Comparison of ENCODE assay signal across 16 cellular contexts in genomic region chr1:248448409-248449074, GRCh38. TPM values are rescaled to one million over a fixed set of nuclear protein-coding genes. Genes with fewer than 3 reads are reported as not detected.
DNase-seq lines count a peak whose midpoint lies in the region; ATAC-seq lines count a peak whose summit lies in the region.
"Not testable (repeated sequence)": the region's sequence is repeated elsewhere in the genome, so short reads cannot be mapped to it uniquely, and the experiment has no call there.
"Had no signal": no experiment of that assay in that cellular context is flagged by ENCODE, and none has a peak within 500 bp of the region (broad histone marks: within the 10 kb centered on the region; RNA-seq: fewer than 3 reads in every experiment).

No MANE protein-coding gene starts in this region.

- not testable (repeated sequence) for H3K4me1 Mint-ChIP-seq in activated T-cell treated with anti-CD3 and anti-CD28 coated beads, Interleukin-2, amount 50 U/mL, for 72 hours (ENCODE audit: low read depth)

- not testable (repeated sequence) for H3K36me3 Mint-ChIP-seq in activated T-cell treated with anti-CD3 and anti-CD28 coated beads, Interleukin-2, amount 50 U/mL, for 72 hours (ENCODE audit: insufficient read depth in 2 of 2)

- H3K27me3 Mint-ChIP-seq in activated T-cell treated with anti-CD3 and anti-CD28 coated beads, Interleukin-2, amount 50 U/mL, for 72 hours (ENCODE audit: low read depth): not testable (repeated sequence)

- not testable (repeated sequence) for H3K9me3 Mint-ChIP-seq in activated T-cell treated with anti-CD3 and anti-CD28 coated beads, Interleukin-2, amount 50 U/mL, for 72 hours

- H3K4me3 Mint-ChIP-seq in activated T-cell treated with anti-CD3 and anti-CD28 coated beads, Interleukin-2, amount 50 U/mL, for 72 hours: not testable (repeated sequence)

- DNase-seq in activated T-cell treated with anti-CD3 and anti-CD28 coated beads, Interleukin-2, amount 50 U/mL, for 72 hours: not testable (repeated sequence)

- ATAC-seq in GM18498 (IDR thresholded peaks at IDR 0.05; ENCODE audit: unreplicated experiment): peak; percentile 55
- peak; percentile 69 for ATAC-seq in GM18873 (IDR thresholded peaks at IDR 0.05; ENCODE audit: low FRiP score, unreplicated experiment)
- peak; percentile 51 for ATAC-seq in GM19452 (IDR thresholded peaks at IDR 0.05; ENCODE audit: unreplicated experiment)
- ATAC-seq in GM21576 (IDR thresholded peaks at IDR 0.05; ENCODE audit: unreplicated experiment): peak; percentile 44
- peak; percentile 53 for ATAC-seq in HG02798 (IDR thresholded peaks at IDR 0.05; ENCODE audit: poor library complexity, unreplicated experiment)
- peak; percentile 38 for ATAC-seq in HG03064 (IDR thresholded peaks at IDR 0.05; ENCODE audit: low read depth, unreplicated experiment)
- peak; percentile 58 for ATAC-seq in HG03432 (IDR thresholded peaks at IDR 0.05; ENCODE audit: unreplicated experiment)
- ATAC-seq in activated T-cell treated with anti-CD3 and anti-CD28 coated beads, Interleukin-2, amount 50 U/mL, for 72 hours (replicated peaks in 1 of 2): peak; percentile 31 to 48

- not testable (repeated sequence) for H3K27ac Mint-ChIP-seq in activated T-cell treated with anti-CD3 and anti-CD28 coated beads, Interleukin-2, amount 50 U/mL, for 72 hours

RNA-seq across cellular contexts. Expression of gene OR2T2, which starts 3.1 kb away (rescaled TPM):
- total RNA-seq in activated T-cell treated with anti-CD3 and anti-CD28 coated beads, Interleukin-2, amount 50 U/mL, for 72 hours: not detected
- total RNA-seq: activated CD8-positive, alpha-beta T cell treated with anti-CD3 and anti-CD28 coated beads, Interleukin-2, amount 10 ng/mL, durations not matched to agents 7 days and 5 days; bronchial epithelial cell; H4; lower lobe of right lung; M059J; PC-3; psoas muscle had no signal

RNA-seq across cellular contexts. Expression of gene OR2T3, which starts 24.6 kb away (rescaled TPM):
- total RNA-seq in activated T-cell treated with anti-CD3 and anti-CD28 coated beads, Interleukin-2, amount 50 U/mL, for 72 hours: not detected
- total RNA-seq: activated CD8-positive, alpha-beta T cell treated with anti-CD3 and anti-CD28 coated beads, Interleukin-2, amount 10 ng/mL, durations not matched to agents 7 days and 5 days; bronchial epithelial cell; H4; kidney; lower lobe of right lung; M059J; PC-3; psoas muscle had no signal

RNA-seq across cellular contexts. Expression of gene OR2T5, which starts 39.8 kb away (rescaled TPM):
- not detected for total RNA-seq in activated T-cell treated with anti-CD3 and anti-CD28 coated beads, Interleukin-2, amount 50 U/mL, for 72 hours
- total RNA-seq: activated CD8-positive, alpha-beta T cell treated with anti-CD3 and anti-CD28 coated beads, Interleukin-2, amount 10 ng/mL, durations not matched to agents 7 days and 5 days; bronchial epithelial cell; H4; lower lobe of right lung; M059J; PC-3; psoas muscle had no signal

RNA-seq across cellular contexts. Expression of gene OR2T1, which starts 45.7 kb away (rescaled TPM):
- not detected for total RNA-seq in activated T-cell treated with anti-CD3 and anti-CD28 coated beads, Interleukin-2, amount 50 U/mL, for 72 hours
- total RNA-seq: activated CD8-positive, alpha-beta T cell treated with anti-CD3 and anti-CD28 coated beads, Interleukin-2, amount 10 ng/mL, durations not matched to agents 7 days and 5 days; bronchial epithelial cell; H4; kidney; lower lobe of right lung; M059J; PC-3; psoas muscle had no signal

RNA-seq across cellular contexts. Expression of gene OR2G6, which starts 59.3 kb away (rescaled TPM):
- not detected for total RNA-seq in activated T-cell treated with anti-CD3 and anti-CD28 coated beads, Interleukin-2, amount 50 U/mL, for 72 hours
- total RNA-seq: activated CD8-positive, alpha-beta T cell treated with anti-CD3 and anti-CD28 coated beads, Interleukin-2, amount 10 ng/mL, durations not matched to agents 7 days and 5 days; bronchial epithelial cell; H4; lower lobe of right lung; M059J; PC-3; psoas muscle had no signal
